Comparison of ENCODE assay signal across 1 cellular context in genomic region chr19:498977-499623, GRCh38.
TF ChIP-seq lines count a peak whose summit lies in the region.

No MANE protein-coding gene starts in this region.

TF ChIP-seq in HepG2, 621 proteins besides CTCF, POLR2A, EP300 and RAD21 (continued from another document and continues in another):
- TF ChIP-seq MAX (IDR thresholded peaks at IDR 0.05), result peak; percentile 53; the same call in 1 of the 2 replicates
- TF ChIP-seq ZNF576 (CRISPR knock-in tag; IDR thresholded peaks at IDR 0.05), result no peak
- TF ChIP-seq HINFP (CRISPR knock-in tag; IDR thresholded peaks at IDR 0.05; ENCODE audit: low read depth), result 0 out of 2 replicates have a peak, but pooled peaks have one; percentile 12
- no peak for TF ChIP-seq ZNF674 (CRISPR knock-in tag; IDR thresholded peaks at IDR 0.05; ENCODE audit: low read depth)
- 0 out of 2 replicates have a peak, but pooled peaks have one; percentile 18 for TF ChIP-seq HNF1B (CRISPR knock-in tag; IDR thresholded peaks at IDR 0.05)
- no peak for TF ChIP-seq ARNTL (CRISPR knock-in tag; IDR thresholded peaks at IDR 0.05)
- no peak for TF ChIP-seq ELK4 (CRISPR knock-in tag; IDR thresholded peaks at IDR 0.05; ENCODE audit: borderline replicate concordance)
- no peak for TF ChIP-seq ARNT (IDR thresholded peaks at IDR 0.05)
- no peak for TF ChIP-seq ELF4 (CRISPR knock-in tag; IDR thresholded peaks at IDR 0.05; ENCODE audit: borderline replicate concordance)
- peak; percentile 52; the same call in 1 of the 2 replicates for TF ChIP-seq ARID4A (CRISPR knock-in tag; IDR thresholded peaks at IDR 0.05; ENCODE audit: borderline replicate concordance)
- no peak for TF ChIP-seq ZNF792 (CRISPR knock-in tag; IDR thresholded peaks at IDR 0.05)
- TF ChIP-seq GRHL1 (CRISPR knock-in tag; conservative IDR thresholded peaks at IDR 0.05), result no peak
- no peak for TF ChIP-seq SMYD3 (CRISPR knock-in tag; IDR thresholded peaks at IDR 0.05)
- no peak for TF ChIP-seq AKAP8 (CRISPR knock-in tag; IDR thresholded peaks at IDR 0.05)
- peak; percentile 30; the same call in 1 of the 2 replicates for TF ChIP-seq GABPA (IDR thresholded peaks at IDR 0.05; ENCODE audit: low read depth, low read length)
- TF ChIP-seq GABPA (CRISPR knock-in tag; IDR thresholded peaks at IDR 0.05; ENCODE audit: low read depth), result peak; percentile 72
- TF ChIP-seq ZNF468 (CRISPR knock-in tag; IDR thresholded peaks at IDR 0.05), result no peak
- no peak for TF ChIP-seq PLSCR1 (CRISPR knock-in tag; IDR thresholded peaks at IDR 0.05; ENCODE audit: borderline replicate concordance)
- TF ChIP-seq ZNF225 (CRISPR knock-in tag; IDR thresholded peaks at IDR 0.05), result 0 out of 2 replicates have a peak, but pooled peaks have one; percentile 29
- TF ChIP-seq TRIM22 (IDR thresholded peaks at IDR 0.05), result no peak
- no peak for TF ChIP-seq SNAPC5 (CRISPR knock-in tag; IDR thresholded peaks at IDR 0.05; ENCODE audit: borderline replicate concordance)
- no peak for TF ChIP-seq ZFP62 (CRISPR knock-in tag; IDR thresholded peaks at IDR 0.05)
- peak; percentile 41; the same call in 1 of the 2 replicates for TF ChIP-seq SKIL (CRISPR knock-in tag; IDR thresholded peaks at IDR 0.05; ENCODE audit: borderline replicate concordance)
- TF ChIP-seq HOMEZ (CRISPR knock-in tag; IDR thresholded peaks at IDR 0.05; ENCODE audit: low read depth), result no peak
- no peak for TF ChIP-seq NFATC3 (CRISPR knock-in tag; IDR thresholded peaks at IDR 0.05)
- no peak for TF ChIP-seq THAP8 (CRISPR knock-in tag; IDR thresholded peaks at IDR 0.05; ENCODE audit: borderline replicate concordance)
- TF ChIP-seq MAZ (IDR thresholded peaks at IDR 0.05; ENCODE audit: borderline replicate concordance, low read depth, low read length), result no peak
- TF ChIP-seq MAZ (CRISPR knock-in tag; IDR thresholded peaks at IDR 0.05; ENCODE audit: low read depth), result peak; percentile 32; the same call in 1 of the 2 replicates
- no peak for TF ChIP-seq RFX1 (IDR thresholded peaks at IDR 0.05)
- TF ChIP-seq ZNF350 (CRISPR knock-in tag; IDR thresholded peaks at IDR 0.05; ENCODE audit: borderline replicate concordance, low read depth), result no peak
- no peak for TF ChIP-seq ZNF549 (CRISPR knock-in tag; IDR thresholded peaks at IDR 0.05)
- no peak for TF ChIP-seq ZNF737 (CRISPR knock-in tag; IDR thresholded peaks at IDR 0.05; ENCODE audit: borderline replicate concordance)
- no peak for TF ChIP-seq ZNF704 (CRISPR knock-in tag; IDR thresholded peaks at IDR 0.05; ENCODE audit: borderline replicate concordance)
- no peak for TF ChIP-seq ZNF605 (CRISPR knock-in tag; IDR thresholded peaks at IDR 0.05)
- no peak for TF ChIP-seq NONO (IDR thresholded peaks at IDR 0.05)
- TF ChIP-seq NONO (CRISPR knock-in tag; conservative IDR thresholded peaks at IDR 0.05), result peak; percentile 48; the same call in 1 of the 2 replicates
- TF ChIP-seq ZMYM4 (CRISPR knock-in tag; IDR thresholded peaks at IDR 0.05), result 0 out of 2 replicates have a peak, but pooled peaks have one; percentile 30
- 0 out of 2 replicates have a peak, but pooled peaks have one; percentile 31 for TF ChIP-seq ZNF761 (CRISPR knock-in tag; conservative IDR thresholded peaks at IDR 0.05)
- TF ChIP-seq ATF7 (IDR thresholded peaks at IDR 0.05), result no peak
- no peak for TF ChIP-seq ATF7 (CRISPR knock-in tag; IDR thresholded peaks at IDR 0.05)
- TF ChIP-seq HDAC2 (CRISPR knock-in tag; IDR thresholded peaks at IDR 0.05), result peak; percentile 12; the same call in 1 of the 2 replicates
- TF ChIP-seq SMAD9 (CRISPR knock-in tag; IDR thresholded peaks at IDR 0.05), result no peak
- no peak for TF ChIP-seq ZNF331 (CRISPR knock-in tag; IDR thresholded peaks at IDR 0.05)
- no peak for TF ChIP-seq IRX3 (CRISPR knock-in tag; IDR thresholded peaks at IDR 0.05; ENCODE audit: borderline replicate concordance, low read depth)
- TF ChIP-seq HNF4A (CRISPR knock-in tag; IDR thresholded peaks at IDR 0.05), result 0 out of 2 replicates have a peak, but pooled peaks have one; percentile 33
